8 cellular contexts compared by ENCODE assay signal in the genomic region with DNA sequence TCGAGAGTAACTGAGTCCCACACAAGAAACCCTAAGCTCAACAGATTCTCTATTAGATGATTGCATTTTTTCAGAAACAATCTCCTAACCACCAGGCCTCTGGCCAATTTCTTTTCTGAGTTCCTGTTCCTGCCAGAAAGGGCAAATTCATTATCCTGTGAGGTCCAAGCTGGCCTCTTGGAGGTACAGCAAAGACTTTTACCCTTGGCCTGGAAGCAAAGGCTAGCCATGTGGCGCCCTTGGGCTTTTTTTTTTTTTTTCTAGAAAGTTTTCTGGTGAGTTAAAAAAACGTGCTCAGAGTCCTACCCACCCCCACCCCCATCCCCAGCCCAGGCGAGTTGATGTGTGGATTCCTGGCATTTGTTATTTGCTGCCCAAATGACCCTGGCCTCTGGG. TPM values are rescaled to one million over a fixed set of nuclear protein-coding genes. Genes with fewer than 3 reads are reported as not detected.
DNase-seq lines count a peak whose midpoint lies in the region; ATAC-seq and TF ChIP-seq lines count a peak whose summit lies in the region.

No MANE protein-coding gene starts in this region.

- H3K27me3 Mint-ChIP-seq in Calu3 (ENCODE audit: unreplicated experiment), result no peaks in the 10 kb centered on the region

- H3K9me3 ChIP-seq in HCT116 (ENCODE audit: control insufficient read depth in 1 of 2, insufficient read depth in 1 of 2, low read depth in 1 of 2, low read length in 2 of 2), result no peaks in the 10 kb centered on the region
- H3K9me3 ChIP-seq in left lung, result peaks cover 0 to 9% of the 10 kb centered on the region in 2 donors
- no peaks in the 10 kb centered on the region for H3K9me3 ChIP-seq in subcutaneous abdominal adipose tissue (ENCODE audit: control insufficient read depth in 5 of 5, low read length in 5 of 5)

- BruUV-seq in Calu3 (replicated peaks; lab: Mats Ljungman, UMichigan), result no TSS peak
- TSS peak; percentile 82 for BruUV-seq in HCT116 (replicated peaks; lab: Mats Ljungman, UMichigan)

- peaks cover 15% of the 10 kb centered on the region for H3K36me3 Mint-ChIP-seq in Calu3 (ENCODE audit: insufficient read depth, unreplicated experiment)

- DNase-seq in Calu3, result peak; percentile 66
- peak; percentile 62 for DNase-seq in HCT116 (ENCODE audit: low read depth, low spot score)
- peak; percentile 94 for DNase-seq in choroid plexus epithelial cell (ENCODE audit: low read depth)
- peak in 1 of 2 donors; percentile 41 for DNase-seq in left lung

- RAD21 ChIA-PET in HCT116 (lab: Charles Lee; ENCODE audit: low non-redundant PET in 1 of 2, low total read pairs in 2 of 2, uncharacterized antibody in 2 of 2, unreplicated experiment in 2 of 2), result interaction anchor here (0.5 to 1.4 kb wide), 5 partner anchors 18 to 66 kb away, joined by 3 to 4 read pairs (median 3); a partner anchor contains a TSS

- TF ChIP-seq CTCF in Calu3 (IDR thresholded peaks at IDR 0.05; ENCODE audit: unreplicated experiment) (no peak), HCT116 (IDR thresholded peaks at IDR 0.05 in 2 of 3, conservative IDR thresholded peaks at IDR 0.05 in 1 of 3; ENCODE audit: borderline replicate concordance in 1 of 3, insufficient read depth in 1 of 3, low read depth in 2 of 3, low read length in 2 of 3) (no peak), choroid plexus epithelial cell (conservative IDR thresholded peaks at IDR 0.05; ENCODE audit: low read depth, low read length) (no peak), left lung (IDR thresholded peaks at IDR 0.05) (no peak)

- H3K79me2 ChIP-seq in HCT116 (ENCODE audit: insufficient read depth, low read length), result no peaks in the 10 kb centered on the region

- H3K4me3 ChIP-seq in HCT116 (replicated peaks in 1 of 2; ENCODE audit: low read depth in 1 of 2, low read length in 2 of 2) (peak overlapping the region in 1 of 2 experiments; percentile 52; a peak in 1 of 4 replicates), choroid plexus epithelial cell (ENCODE audit: low read depth, low read length) (no peak overlapping the region), left lung (no peak overlapping the region), subcutaneous abdominal adipose tissue (ENCODE audit: low read depth in 1 of 5, low read length in 5 of 5) (peak overlapping the region; percentile 27 to 48 (median 41))

- no peak for TF ChIP-seq POLR2A in HCT116 (IDR thresholded peaks at IDR 0.05; ENCODE audit: borderline replicate concordance, extremely low read depth, insufficient read depth, insufficient read length)
- no peak for TF ChIP-seq POLR2A in GM18505 (IDR thresholded peaks at IDR 0.05; ENCODE audit: borderline replicate concordance, extremely low read depth, insufficient read depth, insufficient read length)

- H4K20me1 ChIP-seq in HCT116 (ENCODE audit: insufficient read depth), result no peaks in the 10 kb centered on the region

- TF ChIP-seq RAD21 in HCT116 (IDR thresholded peaks at IDR 0.05; ENCODE audit: low read depth), result no peak

- peaks cover 20% of the 10 kb centered on the region for H3K4me1 Mint-ChIP-seq in Calu3 (ENCODE audit: low read depth, unreplicated experiment)

- CTCF ChIA-PET in Calu3 (lab: Charles Lee) (interaction anchor here (0.6 to 1.9 kb wide), 10 partner anchors 10 to 75 kb away, joined by 3 to 15 read pairs (median 6); a partner anchor contains a TSS), HCT116 (lab: Charles Lee) (interaction anchor here (0.8 to 1.4 kb wide), 4 partner anchors 13 to 73 kb away, joined by 4 to 6 read pairs (median 4); no protein-coding TSS in a partner anchor)

- H3K4me1 ChIP-seq in HCT116 (ENCODE audit: control insufficient read depth in 1 of 2, insufficient read depth in 2 of 2, low read length in 2 of 2) (peaks cover 52 to 54% of the 10 kb centered on the region in 2 experiments), left lung (peaks cover 14 to 38% of the 10 kb centered on the region in 2 donors), subcutaneous abdominal adipose tissue (ENCODE audit: control insufficient read depth in 5 of 5, insufficient read depth in 5 of 5, low read length in 5 of 5) (peaks cover 5 to 27% (median 23%) of the 10 kb centered on the region in 5 donors)

- POLR2A ChIA-PET in HCT116 (lab: Charles Lee), result interaction anchor here (0.7 to 4.9 kb wide), 12 partner anchors 10 to 118 kb away, joined by 3 to 68 read pairs (median 4); a partner anchor contains a TSS

- peak overlapping the region; percentile 98 for H3K27ac Mint-ChIP-seq in Calu3 (ENCODE audit: unreplicated experiment)

- intact Hi-C loops in Calu3 (cut with micrococcal nuclease; ENCODE audit: unreplicated experiment), result loop anchor here (1.0 kb wide), 2 partner anchors 30 to 59 kb away; a partner anchor contains a TSS
- intact Hi-C loops in HCT116 (cut with micrococcal nuclease), result loop anchor here (1.0 to 5.0 kb wide), 2 partner anchors 59 to 72 kb away; a partner anchor contains a TSS
- intact Hi-C loops in left lung (cut with DNase I), result loop anchor here in 1 of 2 donors (10.0 kb wide), 1 partner anchor 55 kb away; a partner anchor contains a TSS

- no peak overlapping the region for H3K4me3 Mint-ChIP-seq in Calu3 (ENCODE audit: low read depth, unreplicated experiment)

- H3K9me2 ChIP-seq in HCT116 (ENCODE audit: insufficient read depth), result no peaks in the 10 kb centered on the region

- no peaks in the 10 kb centered on the region for H3K27me3 ChIP-seq in HCT116 (ENCODE audit: insufficient read depth, low read length)
- no peaks in the 10 kb centered on the region for H3K27me3 ChIP-seq in left lung
- no peaks in the 10 kb centered on the region for H3K27me3 ChIP-seq in subcutaneous abdominal adipose tissue (ENCODE audit: control insufficient read depth in 5 of 5, insufficient read depth in 4 of 5, low read length in 5 of 5)

- peak; percentile 57 for ATAC-seq in HCT116
- peak; percentile 73 for ATAC-seq in left lung
- ATAC-seq in GM18505 (IDR thresholded peaks at IDR 0.05; ENCODE audit: unreplicated experiment), result no peak
- no peak for ATAC-seq in GM18520 (IDR thresholded peaks at IDR 0.05; ENCODE audit: unreplicated experiment)

- H2AFZ ChIP-seq in HCT116 (ENCODE audit: low read depth, low read length, poor library complexity, severe bottlenecking), result no peak overlapping the region

- H3K27ac ChIP-seq in HCT116 (ENCODE audit: low read depth, low read length), result peak overlapping the region; percentile 97
- peak overlapping the region; percentile 87 to 97 for H3K27ac ChIP-seq in left lung
- peak overlapping the region; percentile 98 for H3K27ac ChIP-seq in subcutaneous abdominal adipose tissue (ENCODE audit: low read depth, low read length)

- no peaks in the 10 kb centered on the region for H3K9me3 Mint-ChIP-seq in Calu3 (ENCODE audit: low read depth, unreplicated experiment)

- H3K36me3 ChIP-seq in HCT116 (ENCODE audit: control insufficient read depth in 1 of 2, insufficient read depth in 2 of 2, low read length in 2 of 2) (no peaks in the 10 kb centered on the region), left lung (no peaks in the 10 kb centered on the region), subcutaneous abdominal adipose tissue (ENCODE audit: control insufficient read depth in 5 of 5, insufficient read depth in 5 of 5, low read length in 5 of 5) (no peaks in the 10 kb centered on the region)

- peak overlapping the region; percentile 81 for H3K9ac ChIP-seq in HCT116 (ENCODE audit: low read length)
- peak overlapping the region; percentile 65 to 81 (median 80) for H3K9ac ChIP-seq in subcutaneous abdominal adipose tissue (ENCODE audit: low read length in 5 of 5)

- peak overlapping the region; percentile 82 for H3K4me2 ChIP-seq in HCT116 (ENCODE audit: low read length)

TF ChIP-seq in HCT116, 20 proteins besides CTCF, POLR2A, EP300 and RAD21:
- TF ChIP-seq POLR2AphosphoS5 (IDR thresholded peaks at IDR 0.05; ENCODE audit: low read depth, low read length) (no peak), EZH2phosphoT487 (IDR thresholded peaks at IDR 0.05; ENCODE audit: borderline replicate concordance) (no peak)
- TF ChIP-seq, protein P1, sequence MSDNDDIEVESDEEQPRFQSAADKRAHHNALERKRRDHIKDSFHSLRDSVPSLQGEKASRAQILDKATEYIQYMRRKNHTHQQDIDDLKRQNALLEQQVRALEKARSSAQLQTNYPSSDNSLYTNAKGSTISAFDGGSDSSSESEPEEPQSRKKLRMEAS (IDR thresholded peaks at IDR 0.05), result peak; percentile 32; the same call in 1 of the 2 replicates
TF ChIP-seq in HCT116: peak in this region for 1.

TF ChIP-seq in PFSK-1, 5 proteins besides CTCF, POLR2A, EP300 and RAD21 (continues in another document):
- TF ChIP-seq FOXP2 (optimal IDR thresholded peaks at IDR 0.05; ENCODE audit: borderline replicate concordance, extremely low read depth, extremely low read length, insufficient read depth) (no peak), SIN3A (IDR thresholded peaks at IDR 0.05; ENCODE audit: borderline replicate concordance, insufficient read depth, low read length) (no peak), POLR2AphosphoS5 (IDR thresholded peaks at IDR 0.05; ENCODE audit: low read depth, low read length) (peak; percentile 26; the same call in 1 of the 2 replicates), TAF1 (IDR thresholded peaks at IDR 0.05; ENCODE audit: borderline replicate concordance, insufficient read depth, low read length) (no peak)

RNA-seq across cellular contexts. Expression of a gene that starts 59.0 kb away (rescaled TPM):
- 5,799 and 7,052 TPM in 2 replicates for total RNA-seq in Calu3 (2022)
- total RNA-seq in HCT116 (2021; ENCODE audit: unreplicated experiment), result 12,560 TPM
- 13,732 and 15,309 TPM in 2 replicates for polyA plus RNA-seq in HCT116 (2012)
- 12,894 TPM for polyA plus RNA-seq in PFSK-1 (2012; ENCODE audit: insufficient read length, low read depth)
- 1,000 to 10,000 TPM; 7,825 to 9,246 TPM for total RNA-seq in left lung

Comparison
In these comparisons a context has a peak if more than half of its experiments do, and no peak if none do; other contexts are left out.
1. ATAC-seq: peak in HCT116 (single experiment) and left lung (single experiment); none in GM18505 (single experiment) and GM18520 (single experiment).
2. H3K4me3 ChIP-seq: peak in subcutaneous abdominal adipose tissue (5 of 5); none in choroid plexus epithelial cell (single experiment) and left lung (0 of 2).
3. Peak in every context shown above with its lines, with median percentiles within 50 percentile points of each other: H3K27ac ChIP-seq.